In the genomic region with DNA sequence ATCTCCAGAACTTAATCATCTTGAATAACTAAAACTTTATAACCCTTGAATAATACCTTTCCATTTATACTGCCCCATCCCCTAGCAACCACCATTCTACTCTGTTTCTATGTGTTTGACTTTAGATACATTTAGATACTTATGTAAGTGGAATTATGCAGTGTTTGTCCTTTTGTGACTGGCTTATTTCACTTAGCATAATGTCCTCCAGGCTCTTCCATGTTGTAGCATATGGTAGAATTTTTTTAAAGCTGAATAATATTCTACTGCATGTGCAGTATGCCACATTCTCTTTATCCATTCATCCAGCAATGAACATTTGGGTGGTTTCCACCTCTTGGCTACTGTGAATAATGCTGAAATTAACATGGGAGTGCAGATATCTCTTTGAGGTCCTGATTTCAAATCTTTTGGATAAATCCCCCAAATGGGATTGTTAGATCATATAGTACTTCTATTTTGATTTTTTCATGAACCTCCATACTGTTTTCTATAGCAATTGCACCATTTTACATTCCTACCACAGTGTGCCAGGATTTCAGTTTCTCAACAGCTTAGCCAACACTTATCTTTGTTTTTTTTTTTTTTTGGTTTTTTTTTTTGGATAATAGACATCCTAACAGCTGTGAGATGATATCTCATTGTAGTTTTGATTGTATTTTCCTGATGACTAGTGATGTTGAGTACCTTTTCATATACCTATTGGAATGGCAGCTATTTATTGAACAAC, we compare ENCODE assay signal across 15 cellular contexts.
DNase-seq lines count a peak whose midpoint lies in the region; ATAC-seq, FAIRE-seq and TF ChIP-seq lines count a peak whose summit lies in the region.
"Had no signal": no experiment of that assay in that cellular context is flagged by ENCODE, and none has a peak within 500 bp of the region (broad histone marks: within the 10 kb centered on the region; RNA-seq: fewer than 3 reads in every experiment).

No MANE protein-coding gene starts in this region.

- H3K4me1 ChIP-seq in adipocyte (ENCODE audit: control insufficient read depth, insufficient read depth, low read length) = peaks cover 40% of the 10 kb centered on the region
- H3K4me1 ChIP-seq: Caco-2, HAP-1 had no signal

- ATAC-seq in GM18861 (IDR thresholded peaks at IDR 0.05; ENCODE audit: unreplicated experiment) = no peak
- ATAC-seq in GM21381 (IDR thresholded peaks at IDR 0.05; ENCODE audit: unreplicated experiment) = no peak
- ATAC-seq: A549 had no signal

- no peaks in the 10 kb centered on the region for H3K9me3 ChIP-seq in adipocyte (ENCODE audit: control insufficient read depth, low read length)
- H3K9me3 ChIP-seq: A549, Caco-2, HAP-1 had no signal

- no peak for FAIRE-seq in H54 (lab: Jason Lieb, UNC)
- FAIRE-seq: A549 had no signal

- no peak overlapping the region for H3K9ac ChIP-seq in adipocyte (ENCODE audit: low read length)

- H3K36me3 ChIP-seq in adipocyte (ENCODE audit: control insufficient read depth, insufficient read depth, low read length, severe bottlenecking) = no peaks in the 10 kb centered on the region
- H3K36me3 ChIP-seq: HAP-1 had no signal

- no peaks in the 10 kb centered on the region for H3K9me3 Mint-ChIP-seq in HFFc6

- no peaks in the 10 kb centered on the region for H3K27me3 Mint-ChIP-seq in HFFc6 (ENCODE audit: insufficient read depth)
- H3K27me3 Mint-ChIP-seq: IgD-negative memory B cell had no signal

- H3K4me1 Mint-ChIP-seq in HFFc6 (ENCODE audit: low read depth) = peaks cover 38% of the 10 kb centered on the region
- H3K4me1 Mint-ChIP-seq: CD8-positive, alpha-beta memory T cell had no signal

- H3K27ac Mint-ChIP-seq in HFFc6 = no peak overlapping the region
- H3K27ac Mint-ChIP-seq: CD8-positive, alpha-beta memory T cell; IgD-negative memory B cell had no signal

- peaks cover 14% of the 10 kb centered on the region for H3K36me3 Mint-ChIP-seq in HFFc6 (ENCODE audit: low read depth)
- H3K36me3 Mint-ChIP-seq: IgD-negative memory B cell had no signal

- no peak overlapping the region for H3K4me3 ChIP-seq in adipocyte (ENCODE audit: low read length)
- H3K4me3 ChIP-seq: A549, HAP-1 had no signal

- TF ChIP-seq POLR2A in H54 (IDR thresholded peaks at IDR 0.05; ENCODE audit: low read depth, low read length) = no peak

- DNase-seq in HFFc6 (no peak), adipocyte (ENCODE audit: low read depth) (peak; percentile 45), fibroblast of gingiva (ENCODE audit: low read depth) (peak; percentile 28), renal cortical epithelial cell (ENCODE audit: low read depth) (peak; percentile 16), H54 (ENCODE audit: insufficient read length, low spot score) (no peak)
- DNase-seq: Caco-2; CD8-positive, alpha-beta memory T cell; DND-41; GDM1; GOT3 had no signal

- no peaks in the 10 kb centered on the region for H3K27me3 ChIP-seq in adipocyte (replicated peaks; ENCODE audit: control insufficient read depth, insufficient read depth, low read length)

- peak; percentile 22; the same call in 1 of the 2 replicates for TF ChIP-seq CTCF in HFFc6 (IDR thresholded peaks at IDR 0.05)

- no peak overlapping the region for H3K4me3 Mint-ChIP-seq in HFFc6
- H3K4me3 Mint-ChIP-seq: CD8-positive, alpha-beta memory T cell; IgD-negative memory B cell had no signal

Comparison
In these comparisons a context has a peak if more than half of its experiments do, and no peak if none do; other contexts are left out.
1. DNase-seq: peak in adipocyte (single experiment), fibroblast of gingiva (single experiment) and renal cortical epithelial cell (single experiment); none in HFFc6 (single experiment) and H54 (single experiment).